Comparison of ENCODE assay signal across 11 cellular contexts in genomic region chr17:20998571-20999043, GRCh38. TPM values are rescaled to one million over a fixed set of nuclear protein-coding genes. Genes with fewer than 3 reads are reported as not detected.
A peak's percentile ranks its signal among the peaks of the same experiment; 100 is the strongest.
DNase-seq lines count a peak whose midpoint lies in the region; ATAC-seq, FAIRE-seq and TF ChIP-seq lines count a peak whose summit lies in the region.
"Had no signal": no experiment of that assay in that cellular context is flagged by ENCODE, and none has a peak within 500 bp of the region (broad histone marks: within the 10 kb centered on the region; RNA-seq: fewer than 3 reads in every experiment).

No MANE protein-coding gene starts in this region.

- H3K4me3 ChIP-seq in esophagus muscularis mucosa = no peak overlapping the region
- H3K4me3 ChIP-seq in skeletal muscle tissue (ENCODE audit: low read length in 3 of 3) = no peak overlapping the region

- ATAC-seq in T-cell (replicated peaks in 1 of 4) = no peak

- TF ChIP-seq EP300 in esophagus muscularis mucosa (IDR thresholded peaks at IDR 0.05) = no peak

- no peak for DNase-seq in T-helper 2 cell treated with Interferon-gamma antibody and Interleukin-4, amounts not matched to agents 5 μg/mL and 100 μg/mL, for 36 hours (ENCODE audit: low spot score)
- DNase-seq in T-helper 2 cell = no peak
- DNase-seq in T-cell = no peak
- DNase-seq in esophagus muscularis mucosa (ENCODE audit: extremely low spot score) = no peak
- no peak for DNase-seq in erythroblast (lab: John Stamatoyannopoulos, UW)
- no peak for DNase-seq in RKO (ENCODE audit: low spot score)
- no peak for DNase-seq in GM12892 (ENCODE audit: insufficient read length)
- DNase-seq: ACHN, NCI-H2081 treated with DMSO at 0.1 percent for 48 hours, SIG-M5 had no signal

- no peaks in the 10 kb centered on the region for H3K27me3 Mint-ChIP-seq in T-helper 2 cell treated with Interferon-gamma antibody and Interleukin-4, amounts not matched to agents 5 μg/mL and 100 μg/mL, for 36 hours (ENCODE audit: low read depth)
- no peaks in the 10 kb centered on the region for H3K27me3 Mint-ChIP-seq in T-cell

- H3K9me3 Mint-ChIP-seq in T-helper 2 cell treated with Interferon-gamma antibody and Interleukin-4, amounts not matched to agents 5 μg/mL and 100 μg/mL, for 36 hours = no peaks in the 10 kb centered on the region
- H3K9me3 Mint-ChIP-seq in T-cell = no peaks in the 10 kb centered on the region

- peak overlapping the region in 3 of 4 donors; percentile 57 to 69 (median 62) for H3K27ac ChIP-seq in esophagus muscularis mucosa (replicated peaks in 1 of 4)
- peak overlapping the region; percentile 15 for H3K27ac ChIP-seq in skeletal muscle tissue (ENCODE audit: low read depth, low read length)

- intact Hi-C loops in esophagus muscularis mucosa (cut with DNase I) = loop anchor here (10.0 kb wide), 2 partner anchors 64 to 774 kb away; no protein-coding TSS in a partner anchor

- no peak overlapping the region for H3K4me3 Mint-ChIP-seq in T-helper 2 cell treated with Interferon-gamma antibody and Interleukin-4, amounts not matched to agents 5 μg/mL and 100 μg/mL, for 36 hours
- no peak overlapping the region for H3K4me3 Mint-ChIP-seq in T-cell

- peaks cover 47 to 68% (median 57%) of the 10 kb centered on the region in 4 donors for H3K4me1 ChIP-seq in esophagus muscularis mucosa
- peaks cover 25 to 55% (median 39%) of the 10 kb centered on the region in 3 donors for H3K4me1 ChIP-seq in skeletal muscle tissue (ENCODE audit: control insufficient read depth in 3 of 3, insufficient read depth in 3 of 3, low read length in 3 of 3)

- TF ChIP-seq POLR2A in esophagus muscularis mucosa (IDR thresholded peaks at IDR 0.05; ENCODE audit: low read depth) (no peak), erythroblast (IDR thresholded peaks at IDR 0.05; ENCODE audit: low read length) (no peak), GM12892 (IDR thresholded peaks at IDR 0.05; ENCODE audit: low read depth, low read length) (no peak)

- H3K27ac Mint-ChIP-seq in T-helper 2 cell treated with Interferon-gamma antibody and Interleukin-4, amounts not matched to agents 5 μg/mL and 100 μg/mL, for 36 hours = peak overlapping the region; percentile 72
- H3K27ac Mint-ChIP-seq in T-cell = peak overlapping the region; percentile 72 to 90

- H3K9me3 ChIP-seq in esophagus muscularis mucosa (no peaks in the 10 kb centered on the region), skeletal muscle tissue (ENCODE audit: control insufficient read depth in 3 of 3, low read length in 3 of 3) (no peaks in the 10 kb centered on the region)

- peaks cover 29% of the 10 kb centered on the region for H3K4me1 Mint-ChIP-seq in T-helper 2 cell treated with Interferon-gamma antibody and Interleukin-4, amounts not matched to agents 5 μg/mL and 100 μg/mL, for 36 hours (ENCODE audit: low read depth)
- H3K4me1 Mint-ChIP-seq in T-cell = peaks cover 29 to 40% (median 31%) of the 10 kb centered on the region in 3 donors

- H3K36me3 Mint-ChIP-seq in T-helper 2 cell treated with Interferon-gamma antibody and Interleukin-4, amounts not matched to agents 5 μg/mL and 100 μg/mL, for 36 hours (ENCODE audit: low read depth) = peaks cover 24% of the 10 kb centered on the region
- H3K36me3 Mint-ChIP-seq in T-cell = peaks cover 20% of the 10 kb centered on the region

- WGBS in esophagus muscularis mucosa = 72% methylated on average over 5 of the region's 5 CpGs

- H3K36me3 ChIP-seq in esophagus muscularis mucosa (peaks cover 16 to 41% (median 35%) of the 10 kb centered on the region in 4 donors), skeletal muscle tissue (ENCODE audit: control insufficient read depth in 3 of 3, insufficient read depth in 3 of 3, low read length in 3 of 3) (peaks cover 21 to 24% (median 23%) of the 10 kb centered on the region in 3 donors)

- no peak overlapping the region for H3K9ac ChIP-seq in skeletal muscle tissue (ENCODE audit: low read depth in 1 of 3, low read length in 3 of 3)

- FAIRE-seq in GM12892 (lab: Jason Lieb, UNC) = no peak

- H3K27me3 ChIP-seq in esophagus muscularis mucosa (no peaks in the 10 kb centered on the region), skeletal muscle tissue (ENCODE audit: control insufficient read depth in 3 of 3, insufficient read depth in 3 of 3, low read length in 3 of 3) (no peaks in the 10 kb centered on the region)

- POLR2A ChIA-PET in T-cell (lab: Charles Lee) = no interaction called here

- no peak for TF ChIP-seq CTCF in esophagus muscularis mucosa (IDR thresholded peaks at IDR 0.05)

- CTCF ChIA-PET in T-cell (lab: Charles Lee) = no interaction called here

RNA-seq across cellular contexts. Expression of gene USP22, which starts 44.2 kb away (rescaled TPM):
- total RNA-seq in T-cell (100 to 1,000 TPM; 128 to 184 (median 136) TPM), esophagus muscularis mucosa (100 to 1,000 TPM in 2 of 4 donors, 10 to 100 TPM in 2; 78.5 to 135 (median 112) TPM), skeletal muscle tissue (156 TPM)
- 48.8 TPM for polyA plus RNA-seq in GM12892 (2012; ENCODE audit: missing spikeins)
